Comparison of ENCODE assay signal across 29 cellular contexts in genomic region chr13:29304148-29304547, GRCh38.
A peak's percentile ranks its signal among the peaks of the same experiment; 100 is the strongest.
DNase-seq lines count a peak whose midpoint lies in the region; FAIRE-seq and TF ChIP-seq lines count a peak whose summit lies in the region.
"Had no signal": no experiment of that assay in that cellular context is flagged by ENCODE, and none has a peak within 500 bp of the region (broad histone marks: within the 10 kb centered on the region; RNA-seq: fewer than 3 reads in every experiment).

No MANE protein-coding gene starts in this region.

- H3K4me3 ChIP-seq in HEK293 (ENCODE audit: low read depth, low read length), result no peak overlapping the region
- H3K4me3 ChIP-seq: A549; BLaER1; BLaER1 treated with 17β-estradiol and CSF1 and Interleukin-3, amounts not matched to agents 10 nM and 100 nM had no signal

- H3K27ac ChIP-seq in HEK293 (ENCODE audit: extremely low read depth, low read depth, low read length), result no peak overlapping the region
- H3K27ac ChIP-seq: 22Rv1; A549; BLaER1; BLaER1 treated with 17β-estradiol and CSF1 and Interleukin-3, amounts not matched to agents 10 nM and 100 nM; C4-2B had no signal

- no peaks in the 10 kb centered on the region for H3K36me3 ChIP-seq in HEK293 (ENCODE audit: control insufficient read depth in 2 of 2, insufficient read depth in 1 of 2, low read length in 2 of 2)
- H3K36me3 ChIP-seq: BE2C; BLaER1; BLaER1 treated with 17β-estradiol and CSF1 and Interleukin-3, amounts not matched to agents 10 nM and 100 nM had no signal

- H3K4me1 ChIP-seq in HEK293 (ENCODE audit: control insufficient read depth, insufficient read depth, low read length), result no peaks in the 10 kb centered on the region
- H3K4me1 ChIP-seq: A549; BE2C; BLaER1; BLaER1 treated with 17β-estradiol and CSF1 and Interleukin-3, amounts not matched to agents 10 nM and 100 nM; Caco-2 had no signal

- no peak for TF ChIP-seq CTCF in HEK293 (tag by site-specific recombination; IDR thresholded peaks at IDR 0.05)

- H3K9me3 ChIP-seq in HEK293 (ENCODE audit: control insufficient read depth, insufficient read depth, low read depth, low read length), result no peaks in the 10 kb centered on the region
- H3K9me3 ChIP-seq: A549, BE2C had no signal

- no peak for DNase-seq in GM19239 (ENCODE audit: insufficient read length, low spot score)
- DNase-seq: 8988T; ACHN; AML-193; BE2C; C1 segment of cervical spinal cord; Caco-2; Calu3; CD4-positive, alpha-beta memory T cell; CD4-positive, alpha-beta T cell; CD4-positive, CD25-positive, alpha-beta regulatory T cell; CD8-positive, alpha-beta memory T cell; CD8-positive, alpha-beta T cell; COR-L47; DMS 273 treated with DMSO at 0.1 percent for 48 hours; DMS153; DMS53; DMS79; DMS79 treated with DMSO at 0.1 percent for 48 hours; DND-41; EL had no signal

- POLR2A ChIA-PET in HEK293 (lab: Yijun Ruan, JAX), result no interaction called here

- no peak for FAIRE-seq in GM19239 (lab: Jason Lieb, UNC)
- FAIRE-seq: A204.1, A549, D721Med had no signal

- CTCF ChIA-PET in HEK293 (lab: Yijun Ruan, JAX), result no interaction called here

TF ChIP-seq in HEK293, 187 proteins besides CTCF, POLR2A, EP300 and RAD21:
- TF ChIP-seq SETDB1 (IDR thresholded peaks at IDR 0.05; ENCODE audit: insufficient read length, low read length) (peak; percentile 81), ZNF324 (tag by site-specific recombination; IDR thresholded peaks at IDR 0.05) (no peak), ZNF529 (tag by site-specific recombination; IDR thresholded peaks at IDR 0.05; ENCODE audit: insufficient replicate concordance) (peak; percentile 83)
